ENCODE assay signal across 8 cellular contexts in genomic region chr14:67695394-67695949, GRCh38. TPM values are rescaled to one million over a fixed set of nuclear protein-coding genes. Genes with fewer than 3 reads are reported as not detected.
DNase-seq lines count a peak whose midpoint lies in the region; ATAC-seq, FAIRE-seq and TF ChIP-seq lines count a peak whose summit lies in the region.

A gene with protein sequence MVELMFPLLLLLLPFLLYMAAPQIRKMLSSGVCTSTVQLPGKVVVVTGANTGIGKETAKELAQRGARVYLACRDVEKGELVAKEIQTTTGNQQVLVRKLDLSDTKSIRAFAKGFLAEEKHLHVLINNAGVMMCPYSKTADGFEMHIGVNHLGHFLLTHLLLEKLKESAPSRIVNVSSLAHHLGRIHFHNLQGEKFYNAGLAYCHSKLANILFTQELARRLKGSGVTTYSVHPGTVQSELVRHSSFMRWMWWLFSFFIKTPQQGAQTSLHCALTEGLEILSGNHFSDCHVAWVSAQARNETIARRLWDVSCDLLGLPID (minus strand): TSS chr14:67695764. CDS start chr14:67695703, 61 bp downstream.

- FAIRE-seq in GM12892 (lab: Jason Lieb, UNC) = peak; percentile 86

- TF ChIP-seq CTCF in progenitor cell of endocrine pancreas (IDR thresholded peaks at IDR 0.05; ENCODE audit: unreplicated experiment) = no peak

- peak within 1 kb of the TSS; percentile 97 for H3K27ac Mint-ChIP-seq in T-helper 1 cell treated with Interleukin-12 subunit alpha and Interleukin-12 subunit beta and Interleukin-4 antibody, amounts not matched to agents 30 μg/mL and 1 μg/mL, for 36 hours
- peak within 1 kb of the TSS; percentile 97 for H3K27ac Mint-ChIP-seq in progenitor cell of endocrine pancreas

- H3K27me3 Mint-ChIP-seq in T-helper 1 cell treated with Interleukin-12 subunit alpha and Interleukin-12 subunit beta and Interleukin-4 antibody, amounts not matched to agents 30 μg/mL and 1 μg/mL, for 36 hours (ENCODE audit: low read depth) = no peaks in the 10 kb centered on the region
- peaks cover 2% of the 10 kb centered on the region for H3K27me3 Mint-ChIP-seq in progenitor cell of endocrine pancreas

- peak; percentile 92 for TF ChIP-seq POLR2A in GM12892 (IDR thresholded peaks at IDR 0.05; ENCODE audit: low read depth, low read length)

- peak within 1 kb of the TSS; percentile 91 for H3K4me3 Mint-ChIP-seq in T-helper 1 cell treated with Interleukin-12 subunit alpha and Interleukin-12 subunit beta and Interleukin-4 antibody, amounts not matched to agents 30 μg/mL and 1 μg/mL, for 36 hours
- peak within 1 kb of the TSS; percentile 95 for H3K4me3 Mint-ChIP-seq in progenitor cell of endocrine pancreas (ENCODE audit: low read depth)

- ATAC-seq in HG02840 (IDR thresholded peaks at IDR 0.05; ENCODE audit: low FRiP score, unreplicated experiment) (peak; percentile 86), left cardiac atrium (peak; percentile 99)

- peaks cover 29% of the 10 kb centered on the region for H3K4me1 Mint-ChIP-seq in T-helper 1 cell treated with Interleukin-12 subunit alpha and Interleukin-12 subunit beta and Interleukin-4 antibody, amounts not matched to agents 30 μg/mL and 1 μg/mL, for 36 hours (ENCODE audit: low read depth)
- H3K4me1 Mint-ChIP-seq in progenitor cell of endocrine pancreas (ENCODE audit: low read depth) = peaks cover 17% of the 10 kb centered on the region

- H3K9me3 Mint-ChIP-seq in T-helper 1 cell treated with Interleukin-12 subunit alpha and Interleukin-12 subunit beta and Interleukin-4 antibody, amounts not matched to agents 30 μg/mL and 1 μg/mL, for 36 hours = no peaks in the 10 kb centered on the region
- no peaks in the 10 kb centered on the region for H3K9me3 Mint-ChIP-seq in progenitor cell of endocrine pancreas (ENCODE audit: low read depth)

- intact Hi-C loops in left cardiac atrium (cut with DNase I) = loop anchor here in 1 of 2 donors (10.0 kb wide), 1 partner anchor 81 kb away; the partner anchor contains the start of gene ARG2

- H3K36me3 Mint-ChIP-seq in T-helper 1 cell treated with Interleukin-12 subunit alpha and Interleukin-12 subunit beta and Interleukin-4 antibody, amounts not matched to agents 30 μg/mL and 1 μg/mL, for 36 hours (ENCODE audit: low read depth) = peaks cover 14% of the 10 kb centered on the region
- peaks cover 8% of the 10 kb centered on the region for H3K36me3 Mint-ChIP-seq in progenitor cell of endocrine pancreas (ENCODE audit: insufficient read depth)

- DNase-seq in GM12892 (ENCODE audit: insufficient read length) (peak; percentile 72), NCI-H146 (lab: John Stamatoyannopoulos, UW) (peak; percentile 86), amniotic stem cell (lab: John Stamatoyannopoulos, UW) (peak; percentile 82), left cardiac atrium (peak; percentile 90), progenitor cell of endocrine pancreas (ENCODE audit: low spot score, unreplicated experiment) (peak; percentile 58), ureter (ENCODE audit: low spot score) (peak; percentile 90)

RNA-seq across cellular contexts. Expression of the gene that starts here (rescaled TPM):
- polyA plus RNA-seq in GM12892 (2012; ENCODE audit: missing spikeins) = 45.1 TPM
- total RNA-seq in left cardiac atrium = 10 to 100 TPM; 18.3 to 20.8 TPM
- 99.9 and 103 TPM in 2 replicates for total RNA-seq in progenitor cell of endocrine pancreas
- 62.1 TPM for total RNA-seq in ureter

Comparison
In these comparisons a context has a peak if more than half of its experiments do, and no peak if none do; other contexts are left out.
1. Peak in every context shown above with its lines: DNase-seq and ATAC-seq.